ENCODE assay signal across 14 cellular contexts in genomic region chr11:94597896-94598295, GRCh38. TPM values are rescaled to one million over a fixed set of nuclear protein-coding genes. Genes with fewer than 3 reads are reported as not detected.
DNase-seq lines count a peak whose midpoint lies in the region; ATAC-seq and TF ChIP-seq lines count a peak whose summit lies in the region.
"Had no signal": no experiment of that assay in that cellular context is flagged by ENCODE, and none has a peak within 500 bp of the region (broad histone marks: within the 10 kb centered on the region; RNA-seq: fewer than 3 reads in every experiment).

No MANE protein-coding gene starts in this region.

- TF ChIP-seq POLR2A in right lobe of liver (IDR thresholded peaks at IDR 0.05) = no peak

- no peaks in the 10 kb centered on the region for H3F3A ChIP-seq in Loucy (ENCODE audit: low read depth)

- no peaks in the 10 kb centered on the region for H3K9me2 ChIP-seq in Loucy (replicated peaks; ENCODE audit: low read depth, low read length)

- 52% methylated on average over 2 of the region's 2 CpGs for WGBS in right lobe of liver (ENCODE audit: insufficient coverage, low coverage, low lambda C conversion rate, missing lambda C conversion rate)

- no peak overlapping the region for H3K9ac ChIP-seq in Loucy (ENCODE audit: low read depth, low read length, poor library complexity, severe bottlenecking)
- H3K9ac ChIP-seq: GM23248 had no signal

- intact Hi-C loops in right lobe of liver (cut with DNase I) = loop anchor here in 1 of 2 donors (10.0 kb wide), 1 partner anchor 73 kb away; no protein-coding TSS in a partner anchor

- H2AFZ ChIP-seq in Loucy (ENCODE audit: low read length) = no peak overlapping the region
- H2AFZ ChIP-seq: GM23248 had no signal

- H3K79me2 ChIP-seq in Loucy (ENCODE audit: insufficient read depth, low read length) = no peaks in the 10 kb centered on the region

- no peak overlapping the region for H3K4me2 ChIP-seq in Loucy (ENCODE audit: low read depth, low read length, poor library complexity, severe bottlenecking)

- no peaks in the 10 kb centered on the region for H3K9me3 ChIP-seq in Loucy (ENCODE audit: insufficient read depth, low read depth, low read length)
- no peaks in the 10 kb centered on the region for H3K9me3 ChIP-seq in right lobe of liver
- H3K9me3 ChIP-seq: MG63 had no signal

- H3K27ac ChIP-seq in right lobe of liver = no peak overlapping the region
- H3K27ac ChIP-seq: GM23248, spleen had no signal

- H3K27me3 ChIP-seq in Loucy (ENCODE audit: insufficient read depth, low read length, poor library complexity, severe bottlenecking) (no peaks in the 10 kb centered on the region), right lobe of liver (no peaks in the 10 kb centered on the region)
- H3K27me3 ChIP-seq: MG63, spleen had no signal

- TF ChIP-seq CTCF in GM10266 (IDR thresholded peaks at IDR 0.05; ENCODE audit: control insufficient read depth, insufficient read depth, low read depth, missing control alignments) (peak; percentile 42), Loucy (conservative IDR thresholded peaks at IDR 0.05; ENCODE audit: low read length) (0 out of 2 replicates have a peak, but pooled peaks have one; percentile 23), right lobe of liver (IDR thresholded peaks at IDR 0.05) (peak in 3 of 4 donors; percentile 14 to 23 (median 19))

- H3K4me1 ChIP-seq in Loucy (ENCODE audit: insufficient read depth, low read length, poor library complexity, severe bottlenecking) = no peaks in the 10 kb centered on the region
- peaks cover 0 to under 1% (median 0%) of the 10 kb centered on the region in 4 donors for H3K4me1 ChIP-seq in right lobe of liver

- no peaks in the 10 kb centered on the region for H3K36me3 ChIP-seq in Loucy (ENCODE audit: insufficient read depth, low read length)
- H3K36me3 ChIP-seq in right lobe of liver = no peaks in the 10 kb centered on the region
- H3K36me3 ChIP-seq: MG63 had no signal

- H4K20me1 ChIP-seq in Loucy (ENCODE audit: insufficient read depth, low read length, poor library complexity, severe bottlenecking) = no peaks in the 10 kb centered on the region

- no peak overlapping the region for H3K4me3 ChIP-seq in Loucy (ENCODE audit: low read length, poor library complexity, severe bottlenecking)
- H3K4me3 ChIP-seq in right lobe of liver = no peak overlapping the region
- H3K4me3 ChIP-seq: GM23248, MG63, spleen had no signal

- DNase-seq in GM10266 (ENCODE audit: extremely low spot score) (no peak), amniotic epithelial cell (ENCODE audit: low read depth) (peak; percentile 45), right lobe of liver (no peak), GOT3 (lab: John Stamatoyannopoulos, UW) (no peak)
- DNase-seq: activated CD4-positive, alpha-beta T cell treated with anti-CD3 and anti-CD28 coated beads for 1 hour; activated naive CD4-positive, alpha-beta T cell treated with anti-CD3 and anti-CD28 coated beads for 36 hours; effector memory CD8-positive, alpha-beta T cell; GM23248; MG63; RPMI8226; spleen had no signal

- ATAC-seq in right lobe of liver (no peak), HG03520 (IDR thresholded peaks at IDR 0.05; ENCODE audit: unreplicated experiment) (no peak), HG02884 (IDR thresholded peaks at IDR 0.05; ENCODE audit: unreplicated experiment) (no peak)
- ATAC-seq: effector memory CD8-positive, alpha-beta T cell had no signal

RNA-seq across cellular contexts. Expression of gene PIWIL4, which starts 30.7 kb away (rescaled TPM):
- total RNA-seq in right lobe of liver = under 1 TPM; 0.12 to 0.71 (median 0.51) TPM

RNA-seq across cellular contexts. Expression of gene FUT4, which starts 54.2 kb away (rescaled TPM):
- total RNA-seq in right lobe of liver = 1 to 10 TPM in 5 of 6 experiments, under 1 TPM in 1; 0.90 to 3.1 (median 2.0) TPM
